ENCODE assay signal across 1 cellular context in the genomic region with DNA sequence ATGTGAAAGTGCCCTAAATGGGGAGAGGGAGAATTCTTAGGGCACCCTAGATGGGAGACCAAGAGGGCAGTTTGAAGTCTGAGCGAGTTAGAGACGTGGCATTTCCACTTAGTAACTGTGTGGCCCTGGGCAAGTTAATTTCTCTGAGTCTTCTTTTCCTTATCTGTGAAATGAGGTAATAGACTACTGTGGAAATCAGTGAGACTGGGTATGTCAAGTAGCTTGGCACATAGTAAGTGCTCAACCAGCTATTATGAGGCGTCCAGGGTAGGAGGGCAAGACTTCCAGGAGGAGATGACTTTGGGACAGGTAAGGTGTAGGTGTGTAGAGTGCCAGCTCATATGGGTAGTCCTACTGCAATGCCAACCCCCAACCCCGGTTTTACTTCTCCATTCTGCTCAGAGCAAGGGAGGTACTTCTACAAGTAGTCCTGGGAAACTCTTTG.
TF ChIP-seq lines count a peak whose summit lies in the region.

No MANE protein-coding gene starts in this region.

TF ChIP-seq in IMR-90, 13 proteins besides CTCF, POLR2A, EP300 and RAD21:
- TF ChIP-seq SMC3 (IDR thresholded peaks at IDR 0.05; ENCODE audit: low read depth, low read length), result no peak
- TF ChIP-seq, protein P1, sequence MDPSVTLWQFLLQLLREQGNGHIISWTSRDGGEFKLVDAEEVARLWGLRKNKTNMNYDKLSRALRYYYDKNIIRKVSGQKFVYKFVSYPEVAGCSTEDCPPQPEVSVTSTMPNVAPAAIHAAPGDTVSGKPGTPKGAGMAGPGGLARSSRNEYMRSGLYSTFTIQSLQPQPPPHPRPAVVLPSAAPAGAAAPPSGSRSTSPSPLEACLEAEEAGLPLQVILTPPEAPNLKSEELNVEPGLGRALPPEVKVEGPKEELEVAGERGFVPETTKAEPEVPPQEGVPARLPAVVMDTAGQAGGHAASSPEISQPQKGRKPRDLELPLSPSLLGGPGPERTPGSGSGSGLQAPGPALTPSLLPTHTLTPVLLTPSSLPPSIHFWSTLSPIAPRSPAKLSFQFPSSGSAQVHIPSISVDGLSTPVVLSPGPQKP (IDR thresholded peaks at IDR 0.05; ENCODE audit: borderline replicate concordance, low read depth, low read length), result no peak
- TF ChIP-seq MAFK (IDR thresholded peaks at IDR 0.05; ENCODE audit: low read depth, low read length), result no peak
- no peak for TF ChIP-seq FOS (IDR thresholded peaks at IDR 0.05; ENCODE audit: low read depth, low read length)
- TF ChIP-seq MXI1 (IDR thresholded peaks at IDR 0.05; ENCODE audit: borderline replicate concordance, low read depth, low read length), result no peak
- no peak for TF ChIP-seq BHLHE40 (IDR thresholded peaks at IDR 0.05; ENCODE audit: low read depth, low read length)
- TF ChIP-seq CEBPB (IDR thresholded peaks at IDR 0.05; ENCODE audit: low read depth, low read length), result no peak
- no peak for TF ChIP-seq NFE2L2 (IDR thresholded peaks at IDR 0.05; ENCODE audit: low read depth, low read length)
- TF ChIP-seq RCOR1 (IDR thresholded peaks at IDR 0.05; ENCODE audit: insufficient replicate concordance, low read length), result no peak
- TF ChIP-seq RFX5 (IDR thresholded peaks at IDR 0.05; ENCODE audit: low read depth, low read length), result no peak
- TF ChIP-seq, protein P2, sequence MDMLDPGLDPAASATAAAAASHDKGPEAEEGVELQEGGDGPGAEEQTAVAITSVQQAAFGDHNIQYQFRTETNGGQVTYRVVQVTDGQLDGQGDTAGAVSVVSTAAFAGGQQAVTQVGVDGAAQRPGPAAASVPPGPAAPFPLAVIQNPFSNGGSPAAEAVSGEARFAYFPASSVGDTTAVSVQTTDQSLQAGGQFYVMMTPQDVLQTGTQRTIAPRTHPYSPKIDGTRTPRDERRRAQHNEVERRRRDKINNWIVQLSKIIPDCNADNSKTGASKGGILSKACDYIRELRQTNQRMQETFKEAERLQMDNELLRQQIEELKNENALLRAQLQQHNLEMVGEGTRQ (IDR thresholded peaks at IDR 0.05; ENCODE audit: low read depth, low read length), result no peak
- TF ChIP-seq MAZ (IDR thresholded peaks at IDR 0.05; ENCODE audit: borderline replicate concordance, low read depth, low read length), result no peak
- TF ChIP-seq CHD1 (IDR thresholded peaks at IDR 0.05; ENCODE audit: low read depth, low read length), result no peak
